10 cellular contexts compared by ENCODE assay signal in genomic region chr1:211591980-211592493, GRCh38. TPM values are rescaled to one million over a fixed set of nuclear protein-coding genes. Genes with fewer than 3 reads are reported as not detected.
A peak's percentile ranks its signal among the peaks of the same experiment; 100 is the strongest.
DNase-seq lines count a peak whose midpoint lies in the region; ATAC-seq, FAIRE-seq and TF ChIP-seq lines count a peak whose summit lies in the region.
"Had no signal": no experiment of that assay in that cellular context is flagged by ENCODE, and none has a peak within 500 bp of the region (broad histone marks: within the 10 kb centered on the region; RNA-seq: fewer than 3 reads in every experiment).

No MANE protein-coding gene starts in this region.

- H4K20me1 ChIP-seq in hepatocyte (ENCODE audit: insufficient read depth, poor library complexity, severe bottlenecking): no peaks in the 10 kb centered on the region

- H3K79me2 ChIP-seq in ACC112 (ENCODE audit: control insufficient read depth, insufficient read depth, low read length, unreplicated experiment) (no peaks in the 10 kb centered on the region), hepatocyte (no peaks in the 10 kb centered on the region)

- H3K9me3 ChIP-seq in hepatocyte (ENCODE audit: low read depth): no peaks in the 10 kb centered on the region
- H3K9me3 ChIP-seq in kidney (ENCODE audit: control insufficient read depth in 1 of 2, low read length in 2 of 2): no peaks in the 10 kb centered on the region

- H3K4me3 ChIP-seq in ACC112 (ENCODE audit: low read depth, low read length) (peak overlapping the region; percentile 47), hepatocyte (no peak overlapping the region), kidney (ENCODE audit: low read length in 2 of 2) (no peak overlapping the region)

- DNase-seq in HS-5 (ENCODE audit: low read depth): peak; percentile 60
- DNase-seq in astrocyte of the hippocampus (ENCODE audit: low read depth, low spot score): peak; percentile 89
- peak; percentile 51 for DNase-seq in hepatocyte (ENCODE audit: low spot score)
- DNase-seq in kidney: no peak
- no peak for DNase-seq in NOMO-1 treated with DMSO at 0.1 percent for 48 hours (lab: John Stamatoyannopoulos, UW; ENCODE audit: unreplicated experiment)
- DNase-seq: NCI-H1694 treated with DMSO at 0.1 percent for 48 hours had no signal

- no peaks in the 10 kb centered on the region for H3K27me3 ChIP-seq in ACC112 (ENCODE audit: insufficient read depth, low read length)
- H3K27me3 ChIP-seq in hepatocyte: no peaks in the 10 kb centered on the region

- peak overlapping the region; percentile 83 for H3K27ac ChIP-seq in ACC112 (ENCODE audit: low read depth, low read length)
- H3K27ac ChIP-seq in hepatocyte: peak overlapping the region; percentile 27
- H3K27ac ChIP-seq in kidney (ENCODE audit: low read depth in 2 of 2, low read length in 2 of 2): no peak overlapping the region

- no peak overlapping the region for H3K9ac ChIP-seq in kidney (ENCODE audit: low read length in 2 of 2)

- ATAC-seq in GM21786 (IDR thresholded peaks at IDR 0.05; ENCODE audit: unreplicated experiment) (no peak), HG02973 (IDR thresholded peaks at IDR 0.05; ENCODE audit: unreplicated experiment) (no peak)
- ATAC-seq: sciatic nerve had no signal

- no peaks in the 10 kb centered on the region for H3K9me2 ChIP-seq in hepatocyte (replicated peaks; ENCODE audit: insufficient read depth)

- H2AFZ ChIP-seq in ACC112 (ENCODE audit: low read length, unreplicated experiment) (peak overlapping the region; percentile 44), hepatocyte (no peak overlapping the region)

- peak overlapping the region; percentile 31 for H3K4me2 ChIP-seq in hepatocyte

- 46% methylated on average over 5 of the region's 5 CpGs for WGBS in hepatocyte (ENCODE audit: low lambda C conversion rate, missing lambda C conversion rate)

- FAIRE-seq in kidney (lab: Jason Lieb, UNC): no peak

- H3K4me1 ChIP-seq in ACC112 (ENCODE audit: control insufficient read depth, insufficient read depth, low read length, unreplicated experiment): peaks cover 28% of the 10 kb centered on the region
- peaks cover 4% of the 10 kb centered on the region for H3K4me1 ChIP-seq in hepatocyte (ENCODE audit: insufficient read depth)
- H3K4me1 ChIP-seq in kidney (ENCODE audit: control insufficient read depth in 1 of 2, insufficient read depth in 1 of 2, low read depth in 1 of 2, low read length in 2 of 2): no peaks in the 10 kb centered on the region

- H3K36me3 ChIP-seq in ACC112 (ENCODE audit: insufficient read depth, low read length): no peaks in the 10 kb centered on the region
- no peaks in the 10 kb centered on the region for H3K36me3 ChIP-seq in hepatocyte (replicated peaks; ENCODE audit: insufficient read depth, low read depth)
- H3K36me3 ChIP-seq in kidney (ENCODE audit: control insufficient read depth in 1 of 2, insufficient read depth in 2 of 2, low read length in 2 of 2): no peaks in the 10 kb centered on the region

- intact Hi-C loops in kidney (cut with DNase I): no loop called here

- TF ChIP-seq CTCF in hepatocyte (IDR thresholded peaks at IDR 0.05; ENCODE audit: poor library complexity): no peak
- no peak for TF ChIP-seq CTCF in kidney (IDR thresholded peaks at IDR 0.05; ENCODE audit: borderline replicate concordance, extremely low read depth, insufficient read depth)

RNA-seq across cellular contexts. Expression of gene SLC30A1, which starts 13.1 kb away (rescaled TPM):
- total RNA-seq in hepatocyte (84.7 and 87.2 TPM in 2 replicates), kidney (37.7 TPM)
- polyA plus RNA-seq in hepatocyte (23.1 and 31.3 TPM in 2 replicates), kidney (ENCODE audit: insufficient read depth, low read depth, low replicate concordance) (8.2 TPM)

Comparison
In these comparisons a context has a peak if more than half of its experiments do, and no peak if none do; other contexts are left out.
1. H3K27ac ChIP-seq: peak in ACC112 (single experiment) and hepatocyte (single experiment); none in kidney (0 of 2).
2. DNase-seq: peak in HS-5 (single experiment), astrocyte of the hippocampus (single experiment) and hepatocyte (single experiment); none in kidney (single experiment) and NOMO-1 treated with DMSO at 0.1 percent for 48 hours (single experiment).